8 cellular contexts compared by ENCODE assay signal in the genomic region with DNA sequence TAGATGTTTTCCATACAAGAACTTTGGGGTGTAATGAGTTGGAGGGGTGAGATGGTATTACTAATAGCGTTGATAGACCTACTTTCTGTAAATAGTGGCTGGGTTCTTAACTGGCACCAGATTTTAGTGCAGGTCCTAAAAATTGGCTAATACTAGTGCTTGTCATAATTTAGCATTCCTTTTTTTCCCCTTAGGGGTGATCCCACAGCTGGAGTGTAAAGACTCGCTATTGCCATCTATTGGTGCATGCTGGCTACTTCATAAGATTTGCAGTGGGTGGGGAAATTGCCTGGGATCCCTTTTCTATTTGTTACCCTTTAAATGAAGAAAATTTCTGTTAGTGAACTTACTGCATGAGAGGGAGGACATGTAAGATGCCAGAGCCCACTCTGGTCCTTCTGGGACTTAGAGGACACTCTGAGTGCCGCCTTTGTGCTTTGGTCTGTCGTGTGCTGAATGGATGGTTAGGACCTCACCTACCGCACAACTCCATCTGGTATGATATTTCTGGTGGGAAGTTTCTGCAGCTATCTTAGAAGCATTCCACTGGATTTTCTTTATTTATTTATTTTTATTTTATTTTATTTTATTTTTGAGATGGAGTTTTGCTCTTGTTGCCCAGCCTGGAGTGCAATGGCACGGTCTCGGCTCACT.
DNase-seq lines count a peak whose midpoint lies in the region; ATAC-seq and TF ChIP-seq lines count a peak whose summit lies in the region.

No MANE protein-coding gene starts in this region.

- DNase-seq in GM20000 (ENCODE audit: low spot score) (peak; percentile 45), NCI-H2227 treated with DMSO at 0.1 percent for 48 hours (lab: John Stamatoyannopoulos, UW) (peak; percentile 46), fibroblast of the conjunctiva (ENCODE audit: low read depth) (peak; percentile 70), NCI-H1048 (lab: John Stamatoyannopoulos, UW) (no peak)
- peak; percentile 36 for DNase-seq in activated CD4-positive, alpha-beta memory T cell treated with anti-CD3 and anti-CD28 coated beads for 36 hours

- H3K4me1 Mint-ChIP-seq in activated CD4-positive, alpha-beta memory T cell treated with anti-CD3 and anti-CD28 coated beads for 36 hours (ENCODE audit: low read depth), result peaks cover 62% of the 10 kb centered on the region

- H3K27ac Mint-ChIP-seq in activated CD4-positive, alpha-beta memory T cell treated with anti-CD3 and anti-CD28 coated beads for 36 hours, result no peak overlapping the region

- H3K27me3 ChIP-seq in BLaER1 (no peaks in the 10 kb centered on the region), neutrophil (no peaks in the 10 kb centered on the region)

- H3K27ac ChIP-seq in BLaER1, result no peak overlapping the region
- H3K27ac ChIP-seq in neutrophil, result no peak overlapping the region

- peaks cover 3% of the 10 kb centered on the region for H3K36me3 Mint-ChIP-seq in activated CD4-positive, alpha-beta memory T cell treated with anti-CD3 and anti-CD28 coated beads for 36 hours

- H3K4me3 ChIP-seq in BLaER1 (no peak overlapping the region), neutrophil (ENCODE audit: low read depth in 1 of 2, low read length in 1 of 2) (no peak overlapping the region)

- H3K4me3 Mint-ChIP-seq in activated CD4-positive, alpha-beta memory T cell treated with anti-CD3 and anti-CD28 coated beads for 36 hours, result no peak overlapping the region

- TF ChIP-seq CTCF in GM20000 (IDR thresholded peaks at IDR 0.05; ENCODE audit: extremely low read depth, missing control alignments) (peak; percentile 34), neutrophil (IDR thresholded peaks at IDR 0.05) (peak; percentile 65)

- H3K27me3 Mint-ChIP-seq in activated CD4-positive, alpha-beta memory T cell treated with anti-CD3 and anti-CD28 coated beads for 36 hours, result no peaks in the 10 kb centered on the region

- H3K9me3 Mint-ChIP-seq in activated CD4-positive, alpha-beta memory T cell treated with anti-CD3 and anti-CD28 coated beads for 36 hours, result no peaks in the 10 kb centered on the region

- ATAC-seq in GM18511 (IDR thresholded peaks at IDR 0.05; ENCODE audit: unreplicated experiment), result no peak

- CTCF ChIA-PET in activated CD4-positive, alpha-beta memory T cell treated with anti-CD3 and anti-CD28 coated beads for 36 hours (lab: Charles Lee), result interaction anchor here (0.6 to 2.4 kb wide), 7 partner anchors 8 to 490 kb away, joined by 3 to 7 read pairs (median 3); no protein-coding TSS in a partner anchor

- peaks cover 100% of the 10 kb centered on the region for H4K20me1 ChIP-seq in BLaER1

- POLR2A ChIA-PET in activated CD4-positive, alpha-beta memory T cell treated with anti-CD3 and anti-CD28 coated beads for 36 hours (lab: Charles Lee), result no interaction called here

- no peak overlapping the region for H3K9ac ChIP-seq in BLaER1

- intact Hi-C loops in activated CD4-positive, alpha-beta memory T cell treated with anti-CD3 and anti-CD28 coated beads for 36 hours (cut with micrococcal nuclease), result loop anchor here (2.0 kb wide), 1 partner anchor 197 kb away; no protein-coding TSS in a partner anchor

- H3K9me3 ChIP-seq in BLaER1 (no peaks in the 10 kb centered on the region), neutrophil (no peaks in the 10 kb centered on the region)

- H3K4me1 ChIP-seq in BLaER1 (peaks cover 99% of the 10 kb centered on the region), neutrophil (ENCODE audit: control insufficient read depth in 1 of 2, insufficient read depth in 1 of 2, low read depth in 1 of 2, low read length in 1 of 2) (peaks cover 38 to 69% of the 10 kb centered on the region in 2 experiments)

- H3K36me3 ChIP-seq in BLaER1 (peaks cover 9% of the 10 kb centered on the region), neutrophil (no peaks in the 10 kb centered on the region)

- H3K4me2 ChIP-seq in BLaER1, result peak overlapping the region; percentile 73
